8 cellular contexts compared by ENCODE assay signal in genomic region chr13:43057653-43058317, GRCh38. TPM values are rescaled to one million over a fixed set of nuclear protein-coding genes. Genes with fewer than 3 reads are reported as not detected.
DNase-seq lines count a peak whose midpoint lies in the region; ATAC-seq, FAIRE-seq and TF ChIP-seq lines count a peak whose summit lies in the region.

No MANE protein-coding gene starts in this region.

- TF ChIP-seq POLR2A in H54 (IDR thresholded peaks at IDR 0.05; ENCODE audit: low read depth, low read length), result no peak

- DNase-seq in EL (peak; percentile 42), HS-27A (ENCODE audit: low read depth) (peak; percentile 31), islet precursor cell (peak; percentile 93), MV-4-11 (lab: John Stamatoyannopoulos, UW) (no peak), SHP77 treated with DMSO at 0.1 percent for 48 hours (lab: John Stamatoyannopoulos, UW) (no peak), HUDEP-2 (lab: John Stamatoyannopoulos, UW; ENCODE audit: unreplicated experiment in 76 of 76) (no peak), H54 (ENCODE audit: insufficient read length, low spot score) (no peak)
- no peak for DNase-seq in activated T-cell treated with anti-CD3 and anti-CD28 coated beads, Interleukin-2, amount 50 U/mL, for 4 hours

- H3K9me3 Mint-ChIP-seq in activated T-cell treated with anti-CD3 and anti-CD28 coated beads, Interleukin-2, amount 50 U/mL, for 4 hours, result no peaks in the 10 kb centered on the region

- no peak for FAIRE-seq in H54 (lab: Jason Lieb, UNC)

- H3K27me3 Mint-ChIP-seq in activated T-cell treated with anti-CD3 and anti-CD28 coated beads, Interleukin-2, amount 50 U/mL, for 4 hours (ENCODE audit: low read depth), result no peaks in the 10 kb centered on the region

- peaks cover 3% of the 10 kb centered on the region for H3K36me3 Mint-ChIP-seq in activated T-cell treated with anti-CD3 and anti-CD28 coated beads, Interleukin-2, amount 50 U/mL, for 4 hours (ENCODE audit: insufficient read depth)

- H3K4me3 Mint-ChIP-seq in activated T-cell treated with anti-CD3 and anti-CD28 coated beads, Interleukin-2, amount 50 U/mL, for 4 hours, result peak overlapping the region; percentile 22

- H3K4me1 Mint-ChIP-seq in activated T-cell treated with anti-CD3 and anti-CD28 coated beads, Interleukin-2, amount 50 U/mL, for 4 hours (ENCODE audit: low read depth), result peaks cover 44% of the 10 kb centered on the region

- ATAC-seq in activated T-cell treated with anti-CD3 and anti-CD28 coated beads, Interleukin-2, amount 50 U/mL, for 4 hours, result peak in 1 of 2 donors; percentile 4

RNA-seq across cellular contexts. Expression of gene DNAJC15, which starts 34.4 kb away (rescaled TPM):
- 10 to 100 TPM in 2 of 3 donors, 1 to 10 TPM in 1; 5.7 to 16.0 (median 14.2) TPM for total RNA-seq in activated T-cell treated with anti-CD3 and anti-CD28 coated beads, Interleukin-2, amount 50 U/mL, for 4 hours

Comparison
In these comparisons a context has a peak if more than half of its experiments do, and no peak if none do; other contexts are left out.
1. DNase-seq: peak in EL (single experiment), HS-27A (single experiment) and islet precursor cell (single experiment); none in activated T-cell treated with anti-CD3 and anti-CD28 coated beads, Interleukin-2, amount 50 U/mL, for 4 hours (single experiment), MV-4-11 (single experiment), SHP77 treated with DMSO at 0.1 percent for 48 hours (single experiment), HUDEP-2 (0 of 76) and H54 (single experiment).